Comparison of ENCODE assay signal across 3 cellular contexts in genomic region chr2:101342625-101343008, GRCh38. TPM values are rescaled to one million over a fixed set of nuclear protein-coding genes. Genes with fewer than 3 reads are reported as not detected.
"Had no signal": no experiment of that assay in that cellular context is flagged by ENCODE, and none has a peak within 500 bp of the region (broad histone marks: within the 10 kb centered on the region; RNA-seq: fewer than 3 reads in every experiment).

No MANE protein-coding gene starts in this region.

- H3K36me3 ChIP-seq: lower lobe of right lung, thoracic aorta had no signal

- H3K79me2 ChIP-seq: parathyroid adenoma had no signal

- H3K27ac ChIP-seq: lower lobe of right lung, parathyroid adenoma, thoracic aorta had no signal

- H3K9ac ChIP-seq: parathyroid adenoma had no signal

- H2AFZ ChIP-seq: parathyroid adenoma had no signal

- H3K4me1 ChIP-seq: parathyroid adenoma had no signal

- H3K9me3 ChIP-seq: lower lobe of right lung, thoracic aorta had no signal

- H3K4me3 ChIP-seq: lower lobe of right lung, thoracic aorta had no signal

RNA-seq across cellular contexts. Expression of gene CREG2, which starts 44.7 kb away (rescaled TPM):
- total RNA-seq: lower lobe of right lung, thoracic aorta had no signal
